Comparison of ENCODE assay signal across 8 cellular contexts in genomic region chr11:110093407-110094297, GRCh38. TPM values are rescaled to one million over a fixed set of nuclear protein-coding genes. Genes with fewer than 3 reads are reported as not detected.
DNase-seq lines count a peak whose midpoint lies in the region; ATAC-seq and TF ChIP-seq lines count a peak whose summit lies in the region.

No MANE protein-coding gene starts in this region.

- no peaks in the 10 kb centered on the region for H3K27me3 ChIP-seq in kidney epithelial cell (ENCODE audit: control insufficient read depth, insufficient read depth, low read length)

- H3K27ac ChIP-seq in skin epidermis = peak overlapping the region; percentile 70 to 97 (median 92)

- H3K4me3 ChIP-seq in kidney epithelial cell (ENCODE audit: low read depth, low read length) = peak overlapping the region; percentile 78
- peak overlapping the region; percentile 47 to 86 (median 80) for H3K4me3 ChIP-seq in skin epidermis

- DNase-seq in Daoy (ENCODE audit: low read depth) (peak; percentile 58), RPMI8226 (peak; percentile 65), cerebellum (ENCODE audit: low spot score) (peak; percentile 58), kidney epithelial cell (ENCODE audit: low read depth) (no peak), NAMALWA (ENCODE audit: low spot score) (no peak)

- ATAC-seq in GM19452 (IDR thresholded peaks at IDR 0.05; ENCODE audit: unreplicated experiment) (peak; percentile 23), HG03521 (IDR thresholded peaks at IDR 0.05; ENCODE audit: unreplicated experiment) (peak; percentile 24)

- no peaks in the 10 kb centered on the region for H3K36me3 ChIP-seq in kidney epithelial cell (ENCODE audit: control insufficient read depth, insufficient read depth, low read length)

- TF ChIP-seq CTCF in kidney epithelial cell (IDR thresholded peaks at IDR 0.05; ENCODE audit: insufficient read depth, low read length, poor library complexity, severe bottlenecking) = no peak

RNA-seq across cellular contexts. Expression of gene ZC3H12C, which starts 0.5 kb away (rescaled TPM):
- total RNA-seq in Daoy (2014; rRNA removed; shearing (Covaris generic)) = 3.8 and 4.0 TPM in 2 replicates
- 30.9 TPM for total RNA-seq in cerebellum
- total RNA-seq in kidney epithelial cell = 10.2 and 13.5 TPM in 2 replicates

Comparison
In these comparisons a context has a peak if more than half of its experiments do, and no peak if none do; other contexts are left out.
1. DNase-seq: peak in Daoy (single experiment), RPMI8226 (single experiment) and cerebellum (single experiment); none in kidney epithelial cell (single experiment) and NAMALWA (single experiment).